ENCODE assay signal across 10 cellular contexts in genomic region chr19:15296353-15296752, GRCh38. TPM values are rescaled to one million over a fixed set of nuclear protein-coding genes. Genes with fewer than 3 reads are reported as not detected.
DNase-seq lines count a peak whose midpoint lies in the region; ATAC-seq and TF ChIP-seq lines count a peak whose summit lies in the region.
"Had no signal": no experiment of that assay in that cellular context is flagged by ENCODE, and none has a peak within 500 bp of the region (broad histone marks: within the 10 kb centered on the region; RNA-seq: fewer than 3 reads in every experiment).

No MANE protein-coding gene starts in this region.

- no peak overlapping the region for H3K4ac ChIP-seq in mesendoderm (ENCODE audit: low read depth, low read length)

- H3K27me3 Mint-ChIP-seq in activated naive CD8-positive, alpha-beta T cell = no peaks in the 10 kb centered on the region

- H3K27ac ChIP-seq in right atrium auricular region = peak overlapping the region; percentile 27 to 62
- peak overlapping the region; percentile 36 to 40 for H3K27ac ChIP-seq in prostate gland
- no peak overlapping the region for H3K27ac ChIP-seq in mesendoderm (ENCODE audit: low read depth, low read length)
- H3K27ac ChIP-seq in left lung = no peak overlapping the region
- H3K27ac ChIP-seq: HL-60 had no signal

- H3K18ac ChIP-seq in mesendoderm (ENCODE audit: low read length) = no peak overlapping the region

- H3K23ac ChIP-seq in mesendoderm (ENCODE audit: low read length) = no peak overlapping the region

- 57% methylated on average over 10 of the region's 10 CpGs for WGBS in prostate gland
- WGBS in mesendoderm (ENCODE audit: extremely low coverage, insufficient coverage, low lambda C conversion rate) = no CpG with 5 or more reads among the region's 10 CpGs

- H4K5ac ChIP-seq in mesendoderm (ENCODE audit: low read length) = no peak overlapping the region

- no peak overlapping the region for H3K9ac ChIP-seq in mesendoderm (ENCODE audit: low read length)

- intact Hi-C loops in prostate gland (cut with DNase I) (no loop called here), left lung (cut with DNase I) (no loop called here)

- no peak overlapping the region for H3K56ac ChIP-seq in mesendoderm (ENCODE audit: low read length)

- H3K27me3 ChIP-seq in right atrium auricular region (no peaks in the 10 kb centered on the region), prostate gland (replicated peaks; ENCODE audit: insufficient read depth) (no peaks in the 10 kb centered on the region), mesendoderm (ENCODE audit: insufficient read depth, low read length, poor library complexity) (no peaks in the 10 kb centered on the region), left lung (no peaks in the 10 kb centered on the region)

- H4K8ac ChIP-seq in mesendoderm (ENCODE audit: low read depth, low read length) = no peak overlapping the region

- no peak overlapping the region for H3K4me2 ChIP-seq in mesendoderm (ENCODE audit: low read length)

- H3K4me3 Mint-ChIP-seq in activated naive CD8-positive, alpha-beta T cell = peak overlapping the region; percentile 32

- no peak for TF ChIP-seq CTCF in right atrium auricular region (IDR thresholded peaks at IDR 0.05)
- TF ChIP-seq CTCF in prostate gland (IDR thresholded peaks at IDR 0.05) = no peak
- TF ChIP-seq CTCF in left lung (IDR thresholded peaks at IDR 0.05) = no peak

- H2BK5ac ChIP-seq in mesendoderm (ENCODE audit: low read length) = no peak overlapping the region

- H3K4me3 ChIP-seq in right atrium auricular region (no peak overlapping the region), prostate gland (no peak overlapping the region), mesendoderm (ENCODE audit: low read length) (no peak overlapping the region), left lung (no peak overlapping the region)

- H3K4me1 Mint-ChIP-seq in activated naive CD8-positive, alpha-beta T cell (ENCODE audit: low read depth) = peaks cover 96% of the 10 kb centered on the region

- H3K79me2 ChIP-seq in mesendoderm (ENCODE audit: control insufficient read depth, insufficient read depth, low read length) = peaks cover 98% of the 10 kb centered on the region

- H2AK5ac ChIP-seq in mesendoderm (ENCODE audit: low read length) = no peak overlapping the region

- no peak for TF ChIP-seq POLR2A in prostate gland (IDR thresholded peaks at IDR 0.05)

- H3K79me1 ChIP-seq in mesendoderm (ENCODE audit: low read length) = peaks cover 7% of the 10 kb centered on the region

- H3K36me3 ChIP-seq in right atrium auricular region (no peaks in the 10 kb centered on the region), prostate gland (no peaks in the 10 kb centered on the region), mesendoderm (ENCODE audit: control insufficient read depth, insufficient read depth, low read length) (no peaks in the 10 kb centered on the region), left lung (peaks cover 0 to 5% of the 10 kb centered on the region in 2 donors)

- H3K27ac Mint-ChIP-seq in activated naive CD8-positive, alpha-beta T cell = peak overlapping the region; percentile 84

- peaks cover 4% of the 10 kb centered on the region for H3K36me3 Mint-ChIP-seq in activated naive CD8-positive, alpha-beta T cell

- H2BK120ac ChIP-seq in mesendoderm (ENCODE audit: low read depth, low read length) = no peak overlapping the region

- ATAC-seq in left lung = no peak
- ATAC-seq in GM18909 (IDR thresholded peaks at IDR 0.05; ENCODE audit: poor library complexity, unreplicated experiment) = no peak
- no peak for ATAC-seq in GM18520 (IDR thresholded peaks at IDR 0.05; ENCODE audit: unreplicated experiment)

- DNase-seq in ELF-1 (ENCODE audit: low read depth, low spot score) (peak; percentile 75), right atrium auricular region (ENCODE audit: low spot score) (no peak), prostate gland (ENCODE audit: low spot score) (no peak), mesendoderm (no peak), left lung (no peak)
- DNase-seq: NCI-H1930 had no signal

- H3K4me1 ChIP-seq in right atrium auricular region (peaks cover 0 to 95% of the 10 kb centered on the region in 2 donors), prostate gland (replicated peaks) (peaks cover 44% of the 10 kb centered on the region), mesendoderm (ENCODE audit: control insufficient read depth, low read depth, low read length) (peaks cover 16% of the 10 kb centered on the region), left lung (peaks cover 59 to 100% of the 10 kb centered on the region in 2 donors)

- H2BK15ac ChIP-seq in mesendoderm (replicated peaks; ENCODE audit: low read depth) = no peak overlapping the region

- no peaks in the 10 kb centered on the region for H3K9me3 ChIP-seq in right atrium auricular region
- H3K9me3 ChIP-seq in prostate gland = no peaks in the 10 kb centered on the region
- H3K9me3 ChIP-seq in left lung = no peaks in the 10 kb centered on the region

- H3K9me3 Mint-ChIP-seq in activated naive CD8-positive, alpha-beta T cell (ENCODE audit: low read depth) = no peaks in the 10 kb centered on the region

RNA-seq across cellular contexts. Expression of gene BRD4, which starts 36.0 kb away (rescaled TPM):
- 10 to 100 TPM; 23.6 to 41.0 TPM for total RNA-seq in right atrium auricular region
- 10 to 100 TPM; 45.6 to 76.0 TPM for total RNA-seq in prostate gland
- polyA plus RNA-seq in mesendoderm (2013, experiment 1 of 2) = 94.5 TPM
- polyA plus RNA-seq in mesendoderm (2013, experiment 2 of 2) = 93.4 TPM
- total RNA-seq in left lung = 10 to 100 TPM; 79.1 to 89.6 TPM

Comparison
In these comparisons a context has a peak if more than half of its experiments do, and no peak if none do; other contexts are left out.
1. H3K27ac ChIP-seq: peak in right atrium auricular region (2 of 2) and prostate gland (2 of 2); none in mesendoderm (single experiment) and left lung (0 of 2).